8 cellular contexts compared by ENCODE assay signal in the genomic region with DNA sequence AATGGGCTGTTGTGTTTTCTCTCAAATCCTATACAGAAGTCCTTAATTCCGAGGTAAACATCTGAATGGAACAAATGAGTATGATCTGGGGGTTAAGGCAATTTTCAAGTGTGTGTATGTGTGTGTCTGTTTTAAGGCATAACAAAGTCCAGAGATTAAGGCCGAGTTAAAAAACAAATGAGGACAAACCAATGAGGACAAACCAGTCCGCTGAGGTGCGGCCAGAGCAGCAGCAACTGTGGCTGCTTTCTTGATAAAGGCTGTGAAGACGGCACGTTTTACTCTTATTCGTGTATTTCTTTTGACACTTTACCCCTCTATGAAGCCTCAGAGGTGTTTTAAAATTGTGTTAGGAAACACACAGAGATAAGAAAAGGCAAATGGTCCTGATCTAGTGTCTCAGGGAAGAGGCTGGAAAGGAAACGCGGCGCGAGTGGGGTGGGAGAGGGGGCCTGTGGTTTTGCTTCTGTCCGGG. TPM values are rescaled to one million over a fixed set of nuclear protein-coding genes. Genes with fewer than 3 reads are reported as not detected.
A peak's percentile ranks its signal among the peaks of the same experiment; 100 is the strongest.
DNase-seq lines count a peak whose midpoint lies in the region; ATAC-seq and TF ChIP-seq lines count a peak whose summit lies in the region.

No MANE protein-coding gene starts in this region.

- no peak for ATAC-seq in natural killer cell treated with Interleukin-12 subunit alpha and Interleukin-12 subunit beta and Interleukin-15 and Interleukin-18, amount 100 ng/mL, for 72 hours
- ATAC-seq in natural killer cell = no peak
- ATAC-seq in GM21737 (IDR thresholded peaks at IDR 0.05; ENCODE audit: unreplicated experiment) = no peak

- H3K27ac Mint-ChIP-seq in natural killer cell treated with Interleukin-12 subunit alpha and Interleukin-12 subunit beta and Interleukin-15 and Interleukin-18, amount 100 ng/mL, for 72 hours = no peak overlapping the region
- H3K27ac Mint-ChIP-seq in natural killer cell = no peak overlapping the region

- no peak for TF ChIP-seq CTCF in natural killer cell (IDR thresholded peaks at IDR 0.05)

- peak overlapping the region; percentile 18 for H3K4me3 Mint-ChIP-seq in natural killer cell treated with Interleukin-12 subunit alpha and Interleukin-12 subunit beta and Interleukin-15 and Interleukin-18, amount 100 ng/mL, for 72 hours
- H3K4me3 Mint-ChIP-seq in natural killer cell = no peak overlapping the region

- peaks cover 8% of the 10 kb centered on the region for H3K36me3 Mint-ChIP-seq in natural killer cell treated with Interleukin-12 subunit alpha and Interleukin-12 subunit beta and Interleukin-15 and Interleukin-18, amount 100 ng/mL, for 72 hours
- peaks cover 9% of the 10 kb centered on the region for H3K36me3 Mint-ChIP-seq in natural killer cell

- no peak for DNase-seq in natural killer cell treated with Interleukin-12 subunit alpha and Interleukin-12 subunit beta and Interleukin-15 and Interleukin-18, amount 100 ng/mL, for 72 hours (ENCODE audit: low spot score)
- DNase-seq in natural killer cell (no peak), cerebellar cortex (ENCODE audit: low spot score) (peak; percentile 31), medulla oblongata (ENCODE audit: extremely low spot score) (peak; percentile 7), NCI-H2107 (lab: John Stamatoyannopoulos, UW) (no peak), NCI-H1092 treated with DMSO at 0.1 percent for 48 hours (lab: John Stamatoyannopoulos, UW) (no peak)
- no peak for DNase-seq in stimulated activated CD4-positive, alpha-beta T cell treated with anti-CD3 and anti-CD28 coated beads, Interleukin-12 subunit alpha, Interleukin-12 subunit beta, amount 100 ng/mL, for 4 hours

- no peaks in the 10 kb centered on the region for H3K9me3 Mint-ChIP-seq in natural killer cell treated with Interleukin-12 subunit alpha and Interleukin-12 subunit beta and Interleukin-15 and Interleukin-18, amount 100 ng/mL, for 72 hours
- peaks cover under 1 to 3% of the 10 kb centered on the region in 2 donors for H3K9me3 Mint-ChIP-seq in natural killer cell

- peaks cover 14 to 17% of the 10 kb centered on the region in 2 donors for H3K27me3 Mint-ChIP-seq in natural killer cell treated with Interleukin-12 subunit alpha and Interleukin-12 subunit beta and Interleukin-15 and Interleukin-18, amount 100 ng/mL, for 72 hours
- H3K27me3 Mint-ChIP-seq in natural killer cell (ENCODE audit: low read depth in 2 of 2) = peaks cover 13 to 20% of the 10 kb centered on the region in 2 donors

- peaks cover 0 to 4% of the 10 kb centered on the region in 2 donors for H3K4me1 Mint-ChIP-seq in natural killer cell treated with Interleukin-12 subunit alpha and Interleukin-12 subunit beta and Interleukin-15 and Interleukin-18, amount 100 ng/mL, for 72 hours (ENCODE audit: low read depth in 2 of 2)
- no peaks in the 10 kb centered on the region for H3K4me1 Mint-ChIP-seq in natural killer cell

- intact Hi-C loops in natural killer cell (cut with micrococcal nuclease) = no loop called here

RNA-seq across cellular contexts. Expression of gene GULP1, which starts 0.5 kb away (rescaled TPM):
- total RNA-seq in natural killer cell treated with Interleukin-12 subunit alpha and Interleukin-12 subunit beta and Interleukin-15 and Interleukin-18, amount 100 ng/mL, for 72 hours = not detected
- total RNA-seq in natural killer cell = not detected

Comparison
In these comparisons a context has a peak if more than half of its experiments do, and no peak if none do; other contexts are left out.
1. DNase-seq: peak in cerebellar cortex (single experiment) and medulla oblongata (single experiment); none in natural killer cell treated with Interleukin-12 subunit alpha and Interleukin-12 subunit beta and Interleukin-15 and Interleukin-18, amount 100 ng/mL, for 72 hours (single experiment), natural killer cell (single experiment), stimulated activated CD4-positive, alpha-beta T cell treated with anti-CD3 and anti-CD28 coated beads, Interleukin-12 subunit alpha, Interleukin-12 subunit beta, amount 100 ng/mL, for 4 hours (single experiment), NCI-H2107 (single experiment) and NCI-H1092 treated with DMSO at 0.1 percent for 48 hours (single experiment).